ENCODE assay signal across 27 cellular contexts in genomic region chr13:97439196-97439595, GRCh38. TPM values are rescaled to one million over a fixed set of nuclear protein-coding genes. Genes with fewer than 3 reads are reported as not detected.
A peak's percentile ranks its signal among the peaks of the same experiment; 100 is the strongest.
DNase-seq lines count a peak whose midpoint lies in the region; ATAC-seq, FAIRE-seq and TF ChIP-seq lines count a peak whose summit lies in the region.
"Had no signal": no experiment of that assay in that cellular context is flagged by ENCODE, and none has a peak within 500 bp of the region (broad histone marks: within the 10 kb centered on the region; RNA-seq: fewer than 3 reads in every experiment).

No MANE protein-coding gene starts in this region.

- no peak for DNase-seq in D721Med (ENCODE audit: insufficient read length, low spot score)
- DNase-seq in NCI-H226, result peak; percentile 12
- peak; percentile 64 for DNase-seq in choroid plexus epithelial cell (ENCODE audit: low read depth)
- DNase-seq in mesendoderm, result peak; percentile 62
- no peak for DNase-seq in NOMO-1 treated with dmso at 0.1 percent for 144 hours (lab: John Stamatoyannopoulos, UW; ENCODE audit: unreplicated experiment)
- DNase-seq in effector memory CD4-positive, alpha-beta T cell, result no peak
- DNase-seq: BE2C; CD4-positive, CD25-positive, alpha-beta regulatory T cell; COR-L47; DMS 273 treated with DMSO at 0.1 percent for 48 hours; DMS79 treated with DMSO at 0.1 percent for 48 hours; H9; HFFc6; KBM-7; NCI-H1092; NCI-H1436; NCI-H187 treated with DMSO at 0.1 percent for 48 hours; NCI-H2107; NCI-H2227 treated with DMSO at 0.1 percent for 48 hours; NCI-H510A treated with DMSO at 0.1 percent for 48 hours; NCI-H748 treated with DMSO at 0.1 percent for 48 hours; SIG-M5 had no signal

- H4K8ac ChIP-seq in mesendoderm (ENCODE audit: low read depth, low read length), result no peak overlapping the region

- no peak overlapping the region for H3K23ac ChIP-seq in mesendoderm (ENCODE audit: low read length)

- no peaks in the 10 kb centered on the region for H3K27me3 ChIP-seq in mesendoderm (ENCODE audit: insufficient read depth, low read length, poor library complexity)
- H3K27me3 ChIP-seq in effector memory CD4-positive, alpha-beta T cell (replicated peaks; ENCODE audit: control insufficient read depth, insufficient read depth, low read length, poor library complexity, severe bottlenecking), result no peaks in the 10 kb centered on the region
- H3K27me3 ChIP-seq: BE2C had no signal

- H3K56ac ChIP-seq in mesendoderm (ENCODE audit: low read length), result no peak overlapping the region

- H3K4me3 ChIP-seq in choroid plexus epithelial cell (ENCODE audit: low read depth, low read length), result no peak overlapping the region
- H3K4me3 ChIP-seq in mesendoderm (ENCODE audit: low read length), result no peak overlapping the region
- H3K4me3 ChIP-seq in effector memory CD4-positive, alpha-beta T cell (ENCODE audit: insufficient read depth, low read depth, low read length, poor library complexity, severe bottlenecking), result no peak overlapping the region

- peaks cover 3% of the 10 kb centered on the region for H3K4me1 ChIP-seq in mesendoderm (ENCODE audit: control insufficient read depth, low read depth, low read length)
- H3K4me1 ChIP-seq in effector memory CD4-positive, alpha-beta T cell (ENCODE audit: control insufficient read depth, insufficient read depth, low read length, poor library complexity, severe bottlenecking), result peaks cover 12% of the 10 kb centered on the region
- H3K4me1 ChIP-seq: BE2C had no signal

- no peak overlapping the region for H2BK5ac ChIP-seq in mesendoderm (ENCODE audit: low read length)

- WGBS in mesendoderm (ENCODE audit: extremely low coverage, insufficient coverage, low lambda C conversion rate), result no CpG with 5 or more reads among the region's 1 CpG

- H2BK120ac ChIP-seq in mesendoderm (ENCODE audit: low read depth, low read length), result no peak overlapping the region

- peaks cover 34% of the 10 kb centered on the region for H3K79me2 ChIP-seq in mesendoderm (ENCODE audit: control insufficient read depth, insufficient read depth, low read length)

- H4K5ac ChIP-seq in mesendoderm (ENCODE audit: low read length), result no peak overlapping the region

- no peak overlapping the region for H2AK5ac ChIP-seq in mesendoderm (ENCODE audit: low read length)

- no peak overlapping the region for H3K4me2 ChIP-seq in mesendoderm (ENCODE audit: low read length)

- peaks cover 4% of the 10 kb centered on the region for H3K79me1 ChIP-seq in mesendoderm (ENCODE audit: low read length)

- no peak overlapping the region for H3K9ac ChIP-seq in mesendoderm (ENCODE audit: low read length)

- FAIRE-seq in D721Med (lab: Jason Lieb, UNC), result peak; percentile 81
- FAIRE-seq: A204.1, HepG2 had no signal

- no peaks in the 10 kb centered on the region for H3K9me3 ChIP-seq in effector memory CD4-positive, alpha-beta T cell (ENCODE audit: control insufficient read depth, low read length)
- H3K9me3 ChIP-seq: BE2C had no signal

- no peak overlapping the region for H3K27ac ChIP-seq in mesendoderm (ENCODE audit: low read depth, low read length)
- H3K27ac ChIP-seq in effector memory CD4-positive, alpha-beta T cell (ENCODE audit: insufficient read depth, low read length, poor library complexity, severe bottlenecking), result no peak overlapping the region
- H3K27ac ChIP-seq: HL-60 had no signal

- no peak overlapping the region for H3K4ac ChIP-seq in mesendoderm (ENCODE audit: low read depth, low read length)

- no peak overlapping the region for H2BK15ac ChIP-seq in mesendoderm (replicated peaks; ENCODE audit: low read depth)

- H3K18ac ChIP-seq in mesendoderm (ENCODE audit: low read length), result no peak overlapping the region

- TF ChIP-seq CTCF in D721Med (IDR thresholded peaks at IDR 0.05; ENCODE audit: insufficient read depth, missing control alignments), result no peak
- no peak for TF ChIP-seq CTCF in choroid plexus epithelial cell (conservative IDR thresholded peaks at IDR 0.05; ENCODE audit: low read depth, low read length)

- no peak for ATAC-seq in GM18520 (IDR thresholded peaks at IDR 0.05; ENCODE audit: unreplicated experiment)
- ATAC-seq: HepG2, SK-N-SH treated with all-trans-retinoic acid at 6 μM for 48 hours had no signal

- H3K36me3 ChIP-seq in mesendoderm (ENCODE audit: control insufficient read depth, insufficient read depth, low read length), result no peaks in the 10 kb centered on the region
- no peaks in the 10 kb centered on the region for H3K36me3 ChIP-seq in effector memory CD4-positive, alpha-beta T cell (ENCODE audit: control insufficient read depth, insufficient read depth, low read length)

RNA-seq across cellular contexts. Expression of gene RAP2A, which starts 5.2 kb away (rescaled TPM):
- polyA plus RNA-seq in mesendoderm (2013, experiment 1 of 2), result 33.8 TPM
- polyA plus RNA-seq in mesendoderm (2013, experiment 2 of 2), result 34.7 TPM

Comparison
In these comparisons a context has a peak if more than half of its experiments do, and no peak if none do; other contexts are left out.
1. DNase-seq: peak in NCI-H226 (single experiment), choroid plexus epithelial cell (single experiment) and mesendoderm (single experiment); none in D721Med (single experiment), NOMO-1 treated with dmso at 0.1 percent for 144 hours (single experiment) and effector memory CD4-positive, alpha-beta T cell (0 of 3).